16 cellular contexts compared by ENCODE assay signal in genomic region chr12:2562400-2562799, GRCh38.
DNase-seq lines count a peak whose midpoint lies in the region; TF ChIP-seq lines count a peak whose summit lies in the region.
"Had no signal": no experiment of that assay in that cellular context is flagged by ENCODE, and none has a peak within 500 bp of the region (broad histone marks: within the 10 kb centered on the region; RNA-seq: fewer than 3 reads in every experiment).

No MANE protein-coding gene starts in this region.

- H3K27me3 Mint-ChIP-seq in nephron (ENCODE audit: low read depth), result peaks cover 11% of the 10 kb centered on the region

- WGBS in SK-N-SH (ENCODE audit: low lambda C conversion rate), result 13% methylated on average over 3 of the region's 3 CpGs

- peak overlapping the region; percentile 83; the same call in 1 of the 2 replicates for H3K4me2 ChIP-seq in BLaER1
- no peak overlapping the region for H3K4me2 ChIP-seq in SK-N-SH
- H3K4me2 ChIP-seq: GM23338 had no signal

- H3K36me3 Mint-ChIP-seq in nephron (ENCODE audit: low read depth), result peaks cover 7% of the 10 kb centered on the region
- H3K36me3 Mint-ChIP-seq: CD4-positive, CD25-positive, alpha-beta regulatory T cell; CD8-positive, alpha-beta T cell had no signal

- POLR2A ChIA-PET in SK-N-SH (lab: Yijun Ruan, JAX), result no interaction called here

- TF ChIP-seq EP300 in SK-N-SH (IDR thresholded peaks at IDR 0.05; ENCODE audit: borderline replicate concordance in 1 of 2, low read depth in 1 of 2, low read length in 1 of 2), result peak in 1 of 2 experiments; percentile 35; a peak in 1 of 4 replicates

- H3K9ac ChIP-seq in BLaER1, result no peak overlapping the region
- H3K9ac ChIP-seq in SK-N-SH, result no peak overlapping the region

- H3K9me3 ChIP-seq in BLaER1, result no peaks in the 10 kb centered on the region
- H3K9me3 ChIP-seq in SK-N-SH, result no peaks in the 10 kb centered on the region

- H3K36me3 ChIP-seq in BLaER1 (no peaks in the 10 kb centered on the region), SK-N-SH (replicated peaks in 1 of 2; ENCODE audit: control insufficient read depth in 1 of 2, insufficient read depth in 2 of 2, low read length in 1 of 2) (no peaks in the 10 kb centered on the region)

- no peak for TF ChIP-seq RAD21 in SK-N-SH (IDR thresholded peaks at IDR 0.05; ENCODE audit: low read length)

- no peak overlapping the region for H3K4me3 ChIP-seq in BLaER1
- no peak overlapping the region for H3K4me3 ChIP-seq in SK-N-SH (ENCODE audit: low read depth in 2 of 2, low read length in 1 of 2)
- H3K4me3 ChIP-seq: GM12878, GM23338 had no signal

- no peak overlapping the region for H3K4me3 Mint-ChIP-seq in nephron
- H3K4me3 Mint-ChIP-seq: CD4-positive, CD25-positive, alpha-beta regulatory T cell; CD8-positive, alpha-beta T cell; GM23338; H9 had no signal

- H4K20me1 ChIP-seq in BLaER1 (no peaks in the 10 kb centered on the region), SK-N-SH (ENCODE audit: insufficient read depth) (no peaks in the 10 kb centered on the region)

- no peaks in the 10 kb centered on the region for H3F3A ChIP-seq in SK-N-SH (replicated peaks; ENCODE audit: insufficient read depth)

- no peak overlapping the region for H2AFZ ChIP-seq in SK-N-SH (ENCODE audit: low read depth)
- H2AFZ ChIP-seq: GM23338 had no signal

- H3K4me1 ChIP-seq in BLaER1 (peaks cover 30% of the 10 kb centered on the region), SK-N-SH (ENCODE audit: control insufficient read depth in 1 of 2, insufficient read depth in 2 of 2, low read depth in 1 of 2, low read length in 1 of 2) (peaks cover 0 to 23% of the 10 kb centered on the region in 2 experiments; a peak in 1 of 4 replicates)

- H3K27ac Mint-ChIP-seq in nephron, result peak overlapping the region; percentile 14 to 36 (median 30)
- H3K27ac Mint-ChIP-seq: CD4-positive, CD25-positive, alpha-beta regulatory T cell; CD8-positive, alpha-beta T cell; GM23338; H9 had no signal

- no peak overlapping the region for H3K27ac ChIP-seq in BLaER1
- no peak overlapping the region for H3K27ac ChIP-seq in SK-N-SH (ENCODE audit: low read depth in 2 of 2, low read length in 1 of 2)
- H3K27ac ChIP-seq: C4-2B had no signal

- DNase-seq in SK-N-SH (peak; percentile 55), NCI-H1092 treated with DMSO at 0.1 percent for 48 hours (lab: John Stamatoyannopoulos, UW) (no peak), COR-L47 (lab: John Stamatoyannopoulos, UW) (no peak), NCI-H1048 (lab: John Stamatoyannopoulos, UW) (no peak)
- DNase-seq: CD4-positive, CD25-positive, alpha-beta regulatory T cell; CD8-positive, alpha-beta T cell; DMS 273 treated with DMSO at 0.1 percent for 48 hours; DMS79; EL; GDM1; H9 had no signal

- no peaks in the 10 kb centered on the region for H3K27me3 ChIP-seq in BLaER1
- H3K27me3 ChIP-seq in SK-N-SH (ENCODE audit: insufficient read depth), result no peaks in the 10 kb centered on the region

- CTCF ChIA-PET in SK-N-SH (lab: Yijun Ruan, JAX), result interaction anchor here (0.7 to 1.3 kb wide), 2 partner anchors 21 to 222 kb away, joined by 3 to 4 read pairs; no protein-coding TSS in a partner anchor

- TF ChIP-seq CTCF in SK-N-SH (IDR thresholded peaks at IDR 0.05) (no peak), nephron (IDR thresholded peaks at IDR 0.05; ENCODE audit: unreplicated experiment in 3 of 3) (no peak)

- H3K9me3 Mint-ChIP-seq in nephron, result no peaks in the 10 kb centered on the region
- H3K9me3 Mint-ChIP-seq: CD8-positive, alpha-beta T cell; GM23338; H9 had no signal

- H3K9me2 ChIP-seq in SK-N-SH, result no peaks in the 10 kb centered on the region

- peaks cover 9% of the 10 kb centered on the region for H3K4me1 Mint-ChIP-seq in nephron
- H3K4me1 Mint-ChIP-seq: CD4-positive, CD25-positive, alpha-beta regulatory T cell; GM23338; H9 had no signal

- no peaks in the 10 kb centered on the region for H3K79me2 ChIP-seq in SK-N-SH (ENCODE audit: insufficient read depth)

TF ChIP-seq in SK-N-SH, 30 proteins besides CTCF, POLR2A, EP300 and RAD21:
- 0 out of 2 replicates have a peak, but pooled peaks have one; percentile 9 for TF ChIP-seq TCF12 (IDR thresholded peaks at IDR 0.05)
- 0 out of 2 replicates have a peak, but pooled peaks have one; percentile 55 for TF ChIP-seq RCOR1 (IDR thresholded peaks at IDR 0.05; ENCODE audit: low read length)
- TF ChIP-seq NRF1 (IDR thresholded peaks at IDR 0.05; ENCODE audit: low read depth, low read length), result no peak
